25 cellular contexts compared by ENCODE assay signal in the genomic region with DNA sequence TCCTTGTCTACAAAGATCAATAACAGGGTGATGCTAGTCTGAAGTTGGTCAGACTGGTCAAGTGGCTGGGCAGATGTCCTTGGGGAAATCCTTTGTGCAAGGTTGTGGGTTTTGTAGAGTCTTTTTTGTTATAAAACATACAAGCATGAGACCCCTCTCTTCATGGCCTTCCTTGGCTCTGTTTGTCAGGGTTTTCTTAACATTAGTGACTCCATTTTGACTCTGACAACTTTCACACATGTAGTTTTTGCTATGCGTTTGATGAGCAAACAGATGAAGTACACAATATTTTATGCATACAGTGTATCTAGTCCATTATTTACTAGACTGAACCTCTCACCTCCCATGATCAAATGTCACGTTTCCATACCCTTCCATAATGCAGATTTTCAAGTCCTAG.
"Had no signal": no experiment of that assay in that cellular context is flagged by ENCODE, and none has a peak within 500 bp of the region (broad histone marks: within the 10 kb centered on the region; RNA-seq: fewer than 3 reads in every experiment).

No MANE protein-coding gene starts in this region.

- DNase-seq: activated CD4-positive, alpha-beta T cell treated with anti-CD3 and anti-CD28 coated beads, Interleukin-2, amount 50 U/mL, for 48 hours; activated CD4-positive, CD25-positive, alpha-beta regulatory T cell treated with anti-CD3 and anti-CD28 coated beads, Interleukin-2, amount 50 U/mL, for 72 hours; activated CD8-positive, alpha-beta memory T cell treated with anti-CD3 and anti-CD28 coated beads, Interleukin-2, amount 10 ng/mL, durations not matched to agents 7 days and 5 days; activated effector memory CD4-positive, alpha-beta T cell treated with anti-CD3 and anti-CD28 coated beads, Interleukin-2, amount 50 U/mL, for 16 hours; aorta; central memory CD4-positive, alpha-beta T cell; dermis blood vessel endothelial cell; effector memory CD8-positive, alpha-beta T cell; hippocampal formation; left ventricle myocardium superior; nephron progenitor cell; right cardiac atrium; stimulated activated CD4-positive, alpha-beta T cell treated with anti-CD3 and anti-CD28 coated beads, Interleukin-12 subunit alpha, Interleukin-12 subunit beta, amount 100 ng/mL, for 4 hours; stimulated activated CD4-positive, alpha-beta T cell treated with anti-CD3 and anti-CD28 coated beads, Interleukin-4, amount 100 ng/mL, for 4 hours; stomach; T-cell; WERI-Rb-1 had no signal

- H3K79me2 ChIP-seq: parathyroid adenoma had no signal

- H3K4me3 Mint-ChIP-seq: activated CD8-positive, alpha-beta memory T cell treated with anti-CD3 and anti-CD28 coated beads, Interleukin-2, amount 10 ng/mL, durations not matched to agents 7 days and 5 days; effector memory CD8-positive, alpha-beta T cell; mesothelial cell of epicardium; nephron progenitor cell; T-cell; T-helper 2 cell treated with Interferon-gamma antibody and Interleukin-4, amounts not matched to agents 5 μg/mL and 100 μg/mL, for 36 hours had no signal

- H3K4me1 ChIP-seq: parathyroid adenoma, suprapubic skin had no signal

- H2AFZ ChIP-seq: parathyroid adenoma had no signal

- H3K4me1 Mint-ChIP-seq: mesothelial cell of epicardium, T-cell had no signal

- H3K27me3 Mint-ChIP-seq: T-cell had no signal

- H3K36me3 ChIP-seq: esophagus muscularis mucosa, stomach, suprapubic skin, tibial nerve, WERI-Rb-1 had no signal

- FAIRE-seq: endothelial cell of umbilical vein, frontal cortex had no signal

- H3K27ac Mint-ChIP-seq: effector memory CD8-positive, alpha-beta T cell; mesothelial cell of epicardium; nephron progenitor cell; T-cell; T-helper 2 cell treated with Interferon-gamma antibody and Interleukin-4, amounts not matched to agents 5 μg/mL and 100 μg/mL, for 36 hours had no signal

- H3K27ac ChIP-seq: esophagus muscularis mucosa, parathyroid adenoma, stomach, suprapubic skin, tibial nerve, WERI-Rb-1 had no signal

- H3K36me3 Mint-ChIP-seq: activated CD8-positive, alpha-beta memory T cell treated with anti-CD3 and anti-CD28 coated beads, Interleukin-2, amount 10 ng/mL, durations not matched to agents 7 days and 5 days; mesothelial cell of epicardium had no signal

- H3K27me3 ChIP-seq: esophagus muscularis mucosa, stomach, suprapubic skin, tibial nerve had no signal

- H3K9me3 ChIP-seq: esophagus muscularis mucosa, stomach, suprapubic skin, tibial nerve had no signal

- H3K4me3 ChIP-seq: esophagus muscularis mucosa, stomach, suprapubic skin, tibial nerve had no signal

- H3K9me3 Mint-ChIP-seq: effector memory CD8-positive, alpha-beta T cell; mesothelial cell of epicardium; nephron progenitor cell; T-cell; T-helper 2 cell treated with Interferon-gamma antibody and Interleukin-4, amounts not matched to agents 5 μg/mL and 100 μg/mL, for 36 hours had no signal

- ATAC-seq: effector memory CD8-positive, alpha-beta T cell; left ventricle myocardium superior; right cardiac atrium; T-cell had no signal
